In the genomic region with DNA sequence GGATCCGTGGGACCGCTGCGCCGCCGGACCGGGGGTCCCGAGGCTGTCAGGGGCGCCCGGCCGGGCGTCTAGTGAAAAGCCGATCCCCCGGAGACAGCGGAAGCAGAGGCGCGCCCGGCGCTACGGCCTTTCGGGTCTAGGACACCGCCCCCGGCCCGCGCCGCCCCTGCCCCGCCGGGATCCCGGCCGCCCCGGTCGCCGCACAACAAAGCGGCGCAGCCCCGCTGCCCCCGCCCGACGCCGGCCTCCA, we compare ENCODE assay signal across 9 cellular contexts. TPM values are rescaled to one million over a fixed set of nuclear protein-coding genes. Genes with fewer than 3 reads are reported as not detected.
DNase-seq lines count a peak whose midpoint lies in the region; ATAC-seq and TF ChIP-seq lines count a peak whose summit lies in the region.
"Had no signal": no experiment of that assay in that cellular context is flagged by ENCODE, and none has a peak within 500 bp of the region (broad histone marks: within the 10 kb centered on the region; RNA-seq: fewer than 3 reads in every experiment).

No MANE protein-coding gene starts in this region.

- TF ChIP-seq POLR2A in esophagus muscularis mucosa (IDR thresholded peaks at IDR 0.05; ENCODE audit: low read depth), result no peak

- TF ChIP-seq CTCF in Caco-2 (IDR thresholded peaks at IDR 0.05; ENCODE audit: insufficient read depth in 1 of 2, low read depth in 1 of 2, low read length in 1 of 2, severe bottlenecking in 1 of 2, unreplicated experiment in 1 of 2) (no peak), LNCaP clone FGC (IDR thresholded peaks at IDR 0.05; ENCODE audit: control insufficient read depth, extremely low read depth, insufficient read depth) (no peak), esophagus muscularis mucosa (IDR thresholded peaks at IDR 0.05) (no peak), osteoblast (IDR thresholded peaks at IDR 0.05; ENCODE audit: extremely low read depth, low read depth, low read length) (no peak)

- BruUV-seq in Caco-2 (replicated peaks; lab: Mats Ljungman, UMichigan), result no TSS peak

- DNase-seq in Caco-2 (no peak), LNCaP clone FGC (ENCODE audit: low read depth) (no peak), esophagus muscularis mucosa (ENCODE audit: extremely low spot score) (no peak), osteoblast (ENCODE audit: insufficient read length, low spot score, missing footprints) (no peak), T-helper 1 cell (no peak), HuH-7.5 (ENCODE audit: low spot score) (no peak), NCI-H2171 treated with DMSO at 0.1 percent for 48 hours (lab: John Stamatoyannopoulos, UW) (no peak)

- peak overlapping the region; percentile 79 for H3K4me3 Mint-ChIP-seq in Caco-2 (ENCODE audit: unreplicated experiment)

- no peaks in the 10 kb centered on the region for H3K27me3 Mint-ChIP-seq in Caco-2 (ENCODE audit: insufficient read depth, unreplicated experiment)

- H3K27me3 ChIP-seq in Caco-2 (replicated peaks; ENCODE audit: control insufficient read depth, insufficient read depth, low read length), result no peaks in the 10 kb centered on the region
- peaks cover 0 to 6% (median 0%) of the 10 kb centered on the region in 4 donors for H3K27me3 ChIP-seq in esophagus muscularis mucosa
- no peaks in the 10 kb centered on the region for H3K27me3 ChIP-seq in osteoblast (ENCODE audit: insufficient read depth, low read length)

- POLR2A ChIA-PET in Caco-2 (lab: Charles Lee), result interaction anchor here (0.5 to 2.5 kb wide), 6 partner anchors 9 to 121 kb away, joined by 3 to 27 read pairs (median 6); partner anchors contain the start of genes MRPL57 and SKA3

- H3K79me2 ChIP-seq in osteoblast (ENCODE audit: insufficient read depth, low read length), result peaks cover 50% of the 10 kb centered on the region

- peak overlapping the region; percentile 100 for H3K27ac ChIP-seq in esophagus muscularis mucosa (replicated peaks in 1 of 4)
- peak overlapping the region; percentile 92 for H3K27ac ChIP-seq in osteoblast (ENCODE audit: low read depth, low read length)

- H2AFZ ChIP-seq in osteoblast (ENCODE audit: low read length), result no peak overlapping the region

- no peak overlapping the region for H3K4me2 ChIP-seq in osteoblast (ENCODE audit: insufficient read depth, low read length)

- peaks cover 39% of the 10 kb centered on the region for H4K20me1 ChIP-seq in osteoblast (ENCODE audit: insufficient read depth, low read length)

- ATAC-seq in GM21528 (IDR thresholded peaks at IDR 0.05; ENCODE audit: low FRiP score, unreplicated experiment), result no peak

- no peak overlapping the region for H3K27ac Mint-ChIP-seq in Caco-2 (ENCODE audit: unreplicated experiment)
- H3K27ac Mint-ChIP-seq: activated naive CD4-positive, alpha-beta T cell treated with anti-CD3 and anti-CD28 coated beads for 36 hours had no signal

- peak overlapping the region; percentile 99 for H3K4me3 ChIP-seq in Caco-2 (ENCODE audit: low read depth, low read length)
- H3K4me3 ChIP-seq in LNCaP clone FGC (ENCODE audit: low read depth, low read length), result peak overlapping the region; percentile 70
- peak overlapping the region; percentile 97 to 100 (median 98) for H3K4me3 ChIP-seq in esophagus muscularis mucosa
- peak overlapping the region; percentile 70 for H3K4me3 ChIP-seq in osteoblast (ENCODE audit: insufficient read depth, low read length)

- no peaks in the 10 kb centered on the region; the same call in none of the 2 replicates for H3K36me3 ChIP-seq in Caco-2 (ENCODE audit: control insufficient read depth, insufficient read depth, low read length)
- no peaks in the 10 kb centered on the region for H3K36me3 ChIP-seq in esophagus muscularis mucosa
- peaks cover 4% of the 10 kb centered on the region for H3K36me3 ChIP-seq in osteoblast (ENCODE audit: insufficient read depth, low read length)

- no peaks in the 10 kb centered on the region for H3K9me3 Mint-ChIP-seq in Caco-2 (ENCODE audit: unreplicated experiment)
- H3K9me3 Mint-ChIP-seq: activated naive CD4-positive, alpha-beta T cell treated with anti-CD3 and anti-CD28 coated beads for 36 hours had no signal

- CTCF ChIA-PET in Caco-2 (lab: Charles Lee), result no interaction called here

- no CpG with 5 or more reads among the region's 39 CpGs for WGBS in esophagus muscularis mucosa

- H3K36me3 Mint-ChIP-seq in Caco-2 (ENCODE audit: insufficient read depth, unreplicated experiment), result peaks cover 51% of the 10 kb centered on the region

- intact Hi-C loops in Caco-2 (cut with micrococcal nuclease; ENCODE audit: unreplicated experiment), result loop anchor here (1.0 kb wide), 2 partner anchors 11 to 117 kb away; no protein-coding TSS in a partner anchor
- intact Hi-C loops in esophagus muscularis mucosa (cut with DNase I), result no loop called here

- H3K9me3 ChIP-seq in Caco-2 (no peaks in the 10 kb centered on the region), esophagus muscularis mucosa (no peaks in the 10 kb centered on the region), osteoblast (ENCODE audit: low read depth, low read length) (no peaks in the 10 kb centered on the region)

- peaks cover 24% of the 10 kb centered on the region for H3K4me1 Mint-ChIP-seq in Caco-2 (ENCODE audit: low read depth, unreplicated experiment)

- H3K4me1 ChIP-seq in Caco-2 (peaks cover 23% of the 10 kb centered on the region), esophagus muscularis mucosa (peaks cover 48 to 54% (median 53%) of the 10 kb centered on the region in 4 donors), osteoblast (ENCODE audit: insufficient read depth, low read length) (peaks cover 38% of the 10 kb centered on the region)

- TF ChIP-seq EP300 in esophagus muscularis mucosa (IDR thresholded peaks at IDR 0.05), result no peak

RNA-seq across cellular contexts. Expression of gene LATS2, which starts 0.6 kb away (rescaled TPM):
- total RNA-seq in Caco-2 (2022) (41.9 and 45.6 TPM in 2 replicates), esophagus muscularis mucosa (10 to 100 TPM; 49.8 to 93.8 (median 77.0) TPM), osteoblast (22.1 and 24.2 TPM in 2 replicates)
